Comparison of ENCODE assay signal across 17 cellular contexts in the genomic region with DNA sequence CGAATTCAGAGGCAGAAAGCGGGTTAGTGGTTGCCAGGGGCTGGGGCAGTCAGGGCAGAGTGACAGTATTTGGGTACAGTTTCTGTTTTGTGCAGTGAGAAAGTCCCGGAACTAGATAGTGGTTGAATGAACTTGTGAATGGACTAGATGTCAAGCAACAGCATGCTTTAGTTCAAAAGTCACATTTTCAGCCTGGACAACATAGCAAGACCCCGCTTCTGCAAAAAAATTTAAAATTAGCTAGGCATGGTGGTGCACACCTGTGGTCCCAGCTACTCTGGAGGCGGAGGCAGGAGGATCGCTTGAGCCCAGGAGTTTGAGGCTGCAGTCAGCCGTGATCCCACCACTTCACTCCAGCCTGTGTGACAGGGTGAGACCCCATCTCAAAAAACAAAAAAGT. TPM values are rescaled to one million over a fixed set of nuclear protein-coding genes. Genes with fewer than 3 reads are reported as not detected.
DNase-seq lines count a peak whose midpoint lies in the region; ATAC-seq and TF ChIP-seq lines count a peak whose summit lies in the region.
"Had no signal": no experiment of that assay in that cellular context is flagged by ENCODE, and none has a peak within 500 bp of the region (broad histone marks: within the 10 kb centered on the region; RNA-seq: fewer than 3 reads in every experiment).

No MANE protein-coding gene starts in this region.

- intact Hi-C loops in CD8-positive, alpha-beta T cell (cut with DNase I, micrococcal nuclease), result loop anchor here in 1 of 2 experiments (5.0 kb wide), 1 partner anchor 290 kb away; the partner anchor contains the start of gene QSOX2

- no peaks in the 10 kb centered on the region for H3K27me3 Mint-ChIP-seq in T-helper 1 cell treated with Interleukin-12 subunit alpha and Interleukin-12 subunit beta and Interleukin-4 antibody, amounts not matched to agents 30 μg/mL and 1 μg/mL, for 36 hours (ENCODE audit: low read depth)
- no peaks in the 10 kb centered on the region for H3K27me3 Mint-ChIP-seq in CD8-positive, alpha-beta T cell (ENCODE audit: low read depth)
- H3K27me3 Mint-ChIP-seq in activated naive CD8-positive, alpha-beta T cell, result no peaks in the 10 kb centered on the region
- H3K27me3 Mint-ChIP-seq in nephron progenitor cell (ENCODE audit: low read depth, poor library complexity), result no peaks in the 10 kb centered on the region

- H3K4me3 Mint-ChIP-seq in T-helper 1 cell treated with Interleukin-12 subunit alpha and Interleukin-12 subunit beta and Interleukin-4 antibody, amounts not matched to agents 30 μg/mL and 1 μg/mL, for 36 hours, result no peak overlapping the region
- no peak overlapping the region for H3K4me3 Mint-ChIP-seq in CD8-positive, alpha-beta T cell
- H3K4me3 Mint-ChIP-seq in activated naive CD8-positive, alpha-beta T cell, result peak overlapping the region; percentile 27
- no peak overlapping the region for H3K4me3 Mint-ChIP-seq in nephron progenitor cell
- H3K4me3 Mint-ChIP-seq: HFFc6 had no signal

- H3K36me3 ChIP-seq in CD8-positive, alpha-beta T cell (ENCODE audit: insufficient read depth, low read length), result peaks cover 4% of the 10 kb centered on the region
- H3K36me3 ChIP-seq: ovary had no signal

- no peak overlapping the region for H3K27ac ChIP-seq in CD8-positive, alpha-beta T cell (ENCODE audit: low read depth, low read length)
- H3K27ac ChIP-seq: 22Rv1, ovary had no signal

- no peak for ATAC-seq in CD8-positive, alpha-beta T cell
- ATAC-seq in HG03442 (IDR thresholded peaks at IDR 0.05; ENCODE audit: unreplicated experiment), result no peak
- ATAC-seq in HG03097 (IDR thresholded peaks at IDR 0.05; ENCODE audit: low FRiP score, unreplicated experiment), result no peak

- DNase-seq in T-helper 1 cell (no peak), nephron progenitor cell (no peak)
- DNase-seq in CD8-positive, alpha-beta T cell, result no peak
- DNase-seq in stimulated activated CD4-positive, alpha-beta T cell treated with anti-CD3 and anti-CD28 coated beads, Interleukin-4, amount 100 ng/mL, for 24 hours, result no peak
- DNase-seq: HFFc6, hypothalamus, midbrain, NCI-H1417 treated with DMSO at 0.1 percent for 48 hours, NCI-H2171, OCI-M1, ovary had no signal

- no peaks in the 10 kb centered on the region for H3K9me3 ChIP-seq in CD8-positive, alpha-beta T cell (ENCODE audit: low read length)
- H3K9me3 ChIP-seq: ovary, tibial nerve had no signal

- H3K27ac Mint-ChIP-seq in T-helper 1 cell treated with Interleukin-12 subunit alpha and Interleukin-12 subunit beta and Interleukin-4 antibody, amounts not matched to agents 30 μg/mL and 1 μg/mL, for 36 hours, result peak overlapping the region; percentile 38
- H3K27ac Mint-ChIP-seq in CD8-positive, alpha-beta T cell, result peak overlapping the region; percentile 57
- H3K27ac Mint-ChIP-seq in activated naive CD8-positive, alpha-beta T cell, result peak overlapping the region; percentile 22
- peak overlapping the region; percentile 41 for H3K27ac Mint-ChIP-seq in nephron progenitor cell
- H3K27ac Mint-ChIP-seq: HFFc6 had no signal

- peaks cover 25% of the 10 kb centered on the region for H3K36me3 Mint-ChIP-seq in T-helper 1 cell treated with Interleukin-12 subunit alpha and Interleukin-12 subunit beta and Interleukin-4 antibody, amounts not matched to agents 30 μg/mL and 1 μg/mL, for 36 hours (ENCODE audit: low read depth)
- H3K36me3 Mint-ChIP-seq in CD8-positive, alpha-beta T cell, result no peaks in the 10 kb centered on the region
- H3K36me3 Mint-ChIP-seq in activated naive CD8-positive, alpha-beta T cell, result peaks cover 2% of the 10 kb centered on the region
- peaks cover 21% of the 10 kb centered on the region for H3K36me3 Mint-ChIP-seq in nephron progenitor cell (ENCODE audit: low read depth)

- H3K27me3 ChIP-seq in CD8-positive, alpha-beta T cell (ENCODE audit: insufficient read depth, low read length), result no peaks in the 10 kb centered on the region
- H3K27me3 ChIP-seq: ovary, tibial nerve had no signal

- H3K4me1 Mint-ChIP-seq in T-helper 1 cell treated with Interleukin-12 subunit alpha and Interleukin-12 subunit beta and Interleukin-4 antibody, amounts not matched to agents 30 μg/mL and 1 μg/mL, for 36 hours (ENCODE audit: low read depth), result peaks cover 48% of the 10 kb centered on the region
- peaks cover 57% of the 10 kb centered on the region for H3K4me1 Mint-ChIP-seq in CD8-positive, alpha-beta T cell (ENCODE audit: low read depth)
- peaks cover 57% of the 10 kb centered on the region for H3K4me1 Mint-ChIP-seq in activated naive CD8-positive, alpha-beta T cell (ENCODE audit: low read depth)
- peaks cover 42% of the 10 kb centered on the region for H3K4me1 Mint-ChIP-seq in nephron progenitor cell

- POLR2A ChIA-PET in CD8-positive, alpha-beta T cell (lab: Charles Lee), result interaction anchor here (0.9 to 1.2 kb wide), 2 partner anchors 11 to 15 kb away, joined by 3 read pairs; no protein-coding TSS in a partner anchor

- no peak overlapping the region for H3K4me3 ChIP-seq in CD8-positive, alpha-beta T cell (ENCODE audit: low read depth, low read length)
- H3K4me3 ChIP-seq: ovary, tibial nerve had no signal

- TF ChIP-seq CTCF in CD8-positive, alpha-beta T cell (IDR thresholded peaks at IDR 0.05), result no peak
- TF ChIP-seq CTCF in nephron progenitor cell (IDR thresholded peaks at IDR 0.05), result no peak

- CTCF ChIA-PET in CD8-positive, alpha-beta T cell (lab: Charles Lee), result interaction anchor here (0.7 to 2.7 kb wide), 3 partner anchors 17 to 183 kb away, joined by 3 to 16 read pairs (median 4); no protein-coding TSS in a partner anchor

- H3K9me3 Mint-ChIP-seq in T-helper 1 cell treated with Interleukin-12 subunit alpha and Interleukin-12 subunit beta and Interleukin-4 antibody, amounts not matched to agents 30 μg/mL and 1 μg/mL, for 36 hours, result no peaks in the 10 kb centered on the region
- no peaks in the 10 kb centered on the region for H3K9me3 Mint-ChIP-seq in CD8-positive, alpha-beta T cell
- H3K9me3 Mint-ChIP-seq in activated naive CD8-positive, alpha-beta T cell (ENCODE audit: low read depth), result no peaks in the 10 kb centered on the region
- no peaks in the 10 kb centered on the region for H3K9me3 Mint-ChIP-seq in nephron progenitor cell
- H3K9me3 Mint-ChIP-seq: HFFc6 had no signal

- peaks cover 83% of the 10 kb centered on the region for H3K4me1 ChIP-seq in CD8-positive, alpha-beta T cell (ENCODE audit: insufficient read depth, low read length)

RNA-seq across cellular contexts. Expression of gene NOTCH1, which starts 8.4 kb away (rescaled TPM):
- 10 to 100 TPM; 29.0 to 30.0 TPM for total RNA-seq in CD8-positive, alpha-beta T cell

RNA-seq across cellular contexts. Expression of gene SEC16A, which starts 54.6 kb away (rescaled TPM):
- total RNA-seq in CD8-positive, alpha-beta T cell, result 10 to 100 TPM; 81.0 to 83.5 TPM
